ENCODE assay signal across 8 cellular contexts in the genomic region with DNA sequence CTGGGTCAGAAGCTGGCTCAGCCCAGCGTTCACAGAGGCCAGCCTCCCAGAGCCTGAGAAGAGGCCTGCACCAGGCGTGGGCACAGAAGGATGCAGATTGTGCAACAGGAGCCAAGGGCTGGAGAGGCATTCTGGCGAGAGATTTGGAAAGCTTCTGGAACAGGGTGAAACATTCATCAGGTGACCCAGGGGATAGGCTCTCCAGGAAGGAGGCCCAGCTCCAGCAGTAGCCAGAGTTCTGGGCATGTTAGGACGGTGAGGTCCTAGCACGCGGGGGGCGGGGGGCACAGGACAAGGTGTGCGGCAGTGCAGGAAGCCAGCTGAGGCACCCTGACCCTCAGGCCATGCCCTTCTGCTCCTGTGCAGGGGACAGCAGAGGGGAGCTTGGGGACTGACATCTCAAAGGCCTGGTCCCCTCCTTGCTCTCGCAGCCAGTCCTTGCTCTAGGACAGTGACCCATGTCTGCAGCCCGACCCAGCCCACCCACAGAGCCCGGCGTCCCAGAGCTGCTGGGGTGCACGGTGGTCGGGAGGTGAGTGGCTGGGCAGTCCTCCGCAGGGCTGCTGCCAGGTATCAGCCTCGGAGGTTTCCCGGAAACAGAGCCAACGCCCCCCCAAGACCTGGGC.
DNase-seq lines count a peak whose midpoint lies in the region; ATAC-seq and TF ChIP-seq lines count a peak whose summit lies in the region.

No MANE protein-coding gene starts in this region.

- H3K9me3 Mint-ChIP-seq in CD4-positive, alpha-beta memory T cell: no peaks in the 10 kb centered on the region
- no peaks in the 10 kb centered on the region for H3K9me3 Mint-ChIP-seq in MCF 10A (ENCODE audit: unreplicated experiment)

- POLR2A ChIA-PET in CD4-positive, alpha-beta memory T cell (lab: Charles Lee; ENCODE audit: partially characterized antibody): interaction anchor here (0.7 to 4.2 kb wide), 33 partner anchors 8 to 273 kb away, joined by 3 to 78 read pairs (median 5); a partner anchor contains a TSS
- POLR2A ChIA-PET in IMR-90 (lab: Charles Lee; ENCODE audit: unreplicated experiment) (no interaction called here), MCF 10A (lab: Yijun Ruan, JAX) (interaction anchor here (0.6 to 3.8 kb wide), 27 partner anchors 15 to 761 kb away, joined by 3 to 59 read pairs (median 4); a partner anchor contains a TSS)

- no peak overlapping the region for H2AK5ac ChIP-seq in IMR-90 (ENCODE audit: low read depth, low read length)

- no peak overlapping the region for H2BK120ac ChIP-seq in IMR-90 (ENCODE audit: low read depth, low read length)

- H3K56ac ChIP-seq in IMR-90 (ENCODE audit: extremely low read depth, insufficient read depth, low read length): no peak overlapping the region

- H3K14ac ChIP-seq in IMR-90 (replicated peaks; ENCODE audit: low read depth, low read length): no peak overlapping the region

- no peak for TF ChIP-seq POLR2A in IMR-90 (IDR thresholded peaks at IDR 0.05; ENCODE audit: low read depth, low read length)
- TF ChIP-seq POLR2A in tibial nerve (IDR thresholded peaks at IDR 0.05): no peak

- H2AK9ac ChIP-seq in IMR-90 (replicated peaks; ENCODE audit: low read depth, low read length, poor library complexity): peak overlapping the region; percentile 31

- H3K18ac ChIP-seq in IMR-90 (ENCODE audit: low read depth, low read length): no peak overlapping the region

- no peak for ATAC-seq in IMR-90 (ENCODE audit: low read depth)
- peak; percentile 67 to 71 for ATAC-seq in lower lobe of right lung
- ATAC-seq in GM21526 (IDR thresholded peaks at IDR 0.05; ENCODE audit: low FRiP score, unreplicated experiment): no peak
- no peak for ATAC-seq in GM19467 (IDR thresholded peaks at IDR 0.05; ENCODE audit: unreplicated experiment)

- BruUV-seq in IMR-90 (replicated peaks; lab: Mats Ljungman, UMichigan): no TSS peak
- BruUV-seq in MCF 10A (replicated peaks; lab: Mats Ljungman, UMichigan): no TSS peak

- dilution Hi-C loops in IMR-90 (cut with HindIII; ENCODE audit: low sequenced_read_pairs, unreplicated experiment): no loop called here

- peak in 1 of 2 donors; percentile 84 for TF ChIP-seq EP300 in tibial nerve (IDR thresholded peaks at IDR 0.05)

- no peak overlapping the region for H3K4ac ChIP-seq in IMR-90 (ENCODE audit: low read depth, low read length)

- intact Hi-C loops in CD4-positive, alpha-beta memory T cell (cut with micrococcal nuclease): loop anchor here (1.0 to 5.0 kb wide), 6 partner anchors 8 to 273 kb away; no protein-coding TSS in a partner anchor
- intact Hi-C loops in IMR-90 (cut with micrococcal nuclease): loop anchor here (1.0 to 5.0 kb wide), 3 partner anchors 112 to 273 kb away; a partner anchor contains a TSS
- intact Hi-C loops in MCF 10A (cut with micrococcal nuclease): loop anchor here (1.0 kb wide), 4 partner anchors 48 to 273 kb away; a partner anchor contains a TSS
- intact Hi-C loops in lower lobe of right lung (cut with DNase I): loop anchor here (10.0 kb wide), 1 partner anchor 110 kb away; a partner anchor contains a TSS

- no peak overlapping the region for H4K91ac ChIP-seq in IMR-90 (ENCODE audit: insufficient read depth, low read depth, low read length)

- no peak overlapping the region for H3K9ac ChIP-seq in IMR-90 (ENCODE audit: low read depth, low read length)

- CTCF ChIA-PET in CD4-positive, alpha-beta memory T cell (lab: Charles Lee; ENCODE audit: partially characterized antibody): interaction anchor here (0.7 to 5.5 kb wide), 38 partner anchors 9 to 273 kb away, joined by 3 to 70 read pairs (median 3); a partner anchor contains a TSS
- CTCF ChIA-PET in IMR-90 (lab: Yijun Ruan, JAX) (interaction anchor here (1.4 to 3.0 kb wide), 2 partner anchors 220 to 273 kb away, joined by 6 to 12 read pairs; no protein-coding TSS in a partner anchor), MCF 10A (lab: Yijun Ruan, JAX) (interaction anchor here (0.5 to 3.2 kb wide), 21 partner anchors 9 to 788 kb away, joined by 3 to 14 read pairs (median 4); no protein-coding TSS in a partner anchor)

- H3K27me3 Mint-ChIP-seq in CD4-positive, alpha-beta memory T cell: no peaks in the 10 kb centered on the region
- no peaks in the 10 kb centered on the region for H3K27me3 Mint-ChIP-seq in MCF 10A (ENCODE audit: insufficient read depth, unreplicated experiment)

- no peak overlapping the region for H2BK5ac ChIP-seq in IMR-90 (ENCODE audit: low read depth, low read length, poor library complexity, severe bottlenecking)

- no peak for DNase-seq in CD4-positive, alpha-beta memory T cell
- no peak for DNase-seq in IMR-90
- DNase-seq in MCF 10A (ENCODE audit: unreplicated experiment): peak; percentile 98
- DNase-seq in lower lobe of right lung: peak; percentile 88
- peak; percentile 38 to 45 for DNase-seq in tibial nerve (ENCODE audit: low spot score in 2 of 2)
- DNase-seq in NCI-H1092 treated with DMSO at 0.1 percent for 48 hours (lab: John Stamatoyannopoulos, UW): no peak

- H3K9me3 ChIP-seq in CD4-positive, alpha-beta memory T cell (ENCODE audit: control insufficient read depth in 1 of 2, low read length in 2 of 2): no peaks in the 10 kb centered on the region
- H3K9me3 ChIP-seq in IMR-90 (ENCODE audit: control insufficient read depth, insufficient read depth, low read length) (peaks cover 3% of the 10 kb centered on the region; the same call in 1 of the 2 replicates), lower lobe of right lung (peaks cover 5% of the 10 kb centered on the region), tibial nerve (peaks cover 0 to 8% (median 0%) of the 10 kb centered on the region in 4 donors)

- 52% methylated on average over 16 of the region's 18 CpGs; no CpG with 5 or more reads in 1 of the 2 experiments for WGBS in IMR-90 (ENCODE audit: extremely low coverage in 2 of 2, insufficient read length in 1 of 2), 2 experiments
- WGBS in tibial nerve, 2 donors: 21 to 46% methylated on average over 10 to 13 of the region's 18 CpGs

- H3K27ac ChIP-seq in CD4-positive, alpha-beta memory T cell (ENCODE audit: low read depth, low read length): peak overlapping the region; percentile 52
- H3K27ac ChIP-seq in IMR-90 (ENCODE audit: insufficient read depth, low read length) (no peak overlapping the region), lower lobe of right lung (peak overlapping the region; percentile 99), tibial nerve (peak overlapping the region; percentile 90 to 99 (median 96))

- no peak overlapping the region for H4K5ac ChIP-seq in IMR-90 (ENCODE audit: low read depth, low read length)

- no peaks in the 10 kb centered on the region for H3K36me3 ChIP-seq in CD4-positive, alpha-beta memory T cell (ENCODE audit: insufficient read depth, low read length)
- H3K36me3 ChIP-seq in IMR-90 (ENCODE audit: control insufficient read depth, insufficient read depth, low read length) (no peaks in the 10 kb centered on the region), lower lobe of right lung (no peaks in the 10 kb centered on the region), tibial nerve (no peaks in the 10 kb centered on the region)

- no peaks in the 10 kb centered on the region for H3K27me3 ChIP-seq in CD4-positive, alpha-beta memory T cell (ENCODE audit: insufficient read depth, low read length)
- H3K27me3 ChIP-seq in IMR-90 (ENCODE audit: control insufficient read depth, insufficient read depth, low read length): peaks cover 18% of the 10 kb centered on the region
- no peaks in the 10 kb centered on the region for H3K27me3 ChIP-seq in lower lobe of right lung (ENCODE audit: low read depth)
- no peaks in the 10 kb centered on the region for H3K27me3 ChIP-seq in tibial nerve

- no peak overlapping the region for H3K4me2 ChIP-seq in IMR-90 (ENCODE audit: low read depth, low read length)

- no peaks in the 10 kb centered on the region for H3K9me1 ChIP-seq in IMR-90 (ENCODE audit: insufficient read depth, low read length)

- TF ChIP-seq CTCF in IMR-90 (conservative IDR thresholded peaks at IDR 0.05; ENCODE audit: low read depth, low read length) (no peak), MCF 10A (IDR thresholded peaks at IDR 0.05; ENCODE audit: unreplicated experiment) (no peak), lower lobe of right lung (IDR thresholded peaks at IDR 0.05) (no peak), tibial nerve (IDR thresholded peaks at IDR 0.05) (no peak)

- in situ Hi-C loops in IMR-90 (cut with MboI; ENCODE audit: low sequenced_read_pairs): loop anchor here (5.0 kb wide), 1 partner anchor 272 kb away; no protein-coding TSS in a partner anchor

- peak overlapping the region in 1 of 2 donors; percentile 38 for H3K4me3 ChIP-seq in CD4-positive, alpha-beta memory T cell (ENCODE audit: low read length in 2 of 2)
- H3K4me3 ChIP-seq in IMR-90 (ENCODE audit: insufficient read depth, low read depth, low read length) (no peak overlapping the region), lower lobe of right lung (peak overlapping the region; percentile 68), tibial nerve (peak overlapping the region; percentile 56 to 65 (median 58))

- H3K27ac Mint-ChIP-seq in CD4-positive, alpha-beta memory T cell: peak overlapping the region; percentile 74 to 92 (median 81)
- H3K27ac Mint-ChIP-seq in MCF 10A (ENCODE audit: low read depth, unreplicated experiment): peak overlapping the region; percentile 39

- H3K4me3 Mint-ChIP-seq in CD4-positive, alpha-beta memory T cell: peak overlapping the region; percentile 66 to 76 (median 73)
- peak overlapping the region; percentile 68 for H3K4me3 Mint-ChIP-seq in MCF 10A (ENCODE audit: unreplicated experiment)

- no peak overlapping the region for H4K8ac ChIP-seq in IMR-90 (ENCODE audit: low read depth in 2 of 2, low read length in 2 of 2)

- H2BK20ac ChIP-seq in IMR-90 (ENCODE audit: low read depth, low read length): no peak overlapping the region

- H3K4me1 Mint-ChIP-seq in CD4-positive, alpha-beta memory T cell: peaks cover 18 to 34% (median 28%) of the 10 kb centered on the region in 4 donors
- peaks cover 16% of the 10 kb centered on the region for H3K4me1 Mint-ChIP-seq in MCF 10A (ENCODE audit: insufficient read depth, unreplicated experiment)

- no peaks in the 10 kb centered on the region for H4K20me1 ChIP-seq in IMR-90 (ENCODE audit: insufficient read depth, low read length)

- no peaks in the 10 kb centered on the region for H3K79me1 ChIP-seq in IMR-90 (ENCODE audit: low read depth in 1 of 2, low read length in 2 of 2)

- no peak overlapping the region for H3K23ac ChIP-seq in IMR-90 (ENCODE audit: low read depth, low read length)

- H3K36me3 Mint-ChIP-seq in CD4-positive, alpha-beta memory T cell: no peaks in the 10 kb centered on the region
- no peaks in the 10 kb centered on the region for H3K36me3 Mint-ChIP-seq in MCF 10A (ENCODE audit: insufficient read depth, unreplicated experiment)

- H2BK15ac ChIP-seq in IMR-90 (ENCODE audit: low read depth, low read length): no peak overlapping the region

- no peak for TF ChIP-seq RAD21 in IMR-90 (IDR thresholded peaks at IDR 0.05; ENCODE audit: low read length)

- peaks cover 30% of the 10 kb centered on the region for H3K4me1 ChIP-seq in CD4-positive, alpha-beta memory T cell (ENCODE audit: insufficient read depth, low read length)
- H3K4me1 ChIP-seq in IMR-90 (ENCODE audit: control insufficient read depth, insufficient read depth, low read length) (peaks cover 1% of the 10 kb centered on the region; the same call in 1 of the 2 replicates), lower lobe of right lung (peaks cover 43% of the 10 kb centered on the region), tibial nerve (peaks cover 0 to 55% (median 16%) of the 10 kb centered on the region in 4 donors)

- peak overlapping the region; percentile 91 for H2AFZ ChIP-seq in IMR-90 (replicated peaks; ENCODE audit: low read length, poor library complexity)

Comparison
In these comparisons a context has a peak if more than half of its experiments do, and no peak if none do; other contexts are left out.
1. DNase-seq: peak in MCF 10A (single experiment), lower lobe of right lung (single experiment) and tibial nerve (2 of 2); none in CD4-positive, alpha-beta memory T cell (0 of 5), IMR-90 (single experiment) and NCI-H1092 treated with DMSO at 0.1 percent for 48 hours (single experiment).
2. ATAC-seq: peak in lower lobe of right lung (2 of 2); none in IMR-90 (single experiment), GM21526 (single experiment) and GM19467 (single experiment).